ENCODE assay signal across 8 cellular contexts in the genomic region with DNA sequence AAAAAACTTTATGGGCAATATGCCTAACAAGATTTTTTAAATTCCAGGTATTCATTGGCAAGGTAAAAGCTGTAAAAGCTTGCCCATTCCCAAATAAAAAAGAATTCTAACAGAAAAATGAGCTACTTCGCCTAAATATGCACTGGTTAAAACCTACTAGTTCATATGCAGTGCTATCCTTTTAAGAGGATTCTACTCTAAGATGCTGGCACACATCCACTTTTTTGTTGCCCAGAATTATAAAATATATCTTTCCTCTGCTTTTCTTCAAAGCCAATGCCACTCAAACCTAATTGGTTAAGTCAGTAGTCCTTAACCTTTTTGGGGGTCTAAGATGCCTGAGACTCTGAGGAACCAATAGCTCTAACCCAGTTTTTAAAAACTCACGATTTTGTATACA. TPM values are rescaled to one million over a fixed set of nuclear protein-coding genes. Genes with fewer than 3 reads are reported as not detected.
A peak's percentile ranks its signal among the peaks of the same experiment; 100 is the strongest.
DNase-seq lines count a peak whose midpoint lies in the region; ATAC-seq and TF ChIP-seq lines count a peak whose summit lies in the region.

No MANE protein-coding gene starts in this region.

- TF ChIP-seq CTCF in WERI-Rb-1 (IDR thresholded peaks at IDR 0.05; ENCODE audit: low read depth, low read length) (no peak), glutamatergic neuron (IDR thresholded peaks at IDR 0.05; ENCODE audit: partially characterized antibody, unreplicated experiment) (no peak)

- DNase-seq in T-helper 2 cell treated with Interferon-gamma antibody and Interleukin-4, amounts not matched to agents 5 μg/mL and 100 μg/mL, for 36 hours (ENCODE audit: low spot score): no peak
- DNase-seq in T-helper 2 cell: no peak
- no peak for DNase-seq in WERI-Rb-1
- no peak for DNase-seq in glutamatergic neuron
- no peak for DNase-seq in stimulated activated naive CD8-positive, alpha-beta T cell treated with anti-CD3 and anti-CD28 coated beads, Interleukin-15, amount 100 ng/mL, for 72 hours
- DNase-seq in cerebellum (ENCODE audit: low spot score): no peak
- DNase-seq in caudate nucleus (lab: John Stamatoyannopoulos, UW): no peak

- no peaks in the 10 kb centered on the region for H3K9me3 ChIP-seq in WERI-Rb-1 (ENCODE audit: severe bottlenecking)

- H3K4me1 Mint-ChIP-seq in T-helper 2 cell treated with Interferon-gamma antibody and Interleukin-4, amounts not matched to agents 5 μg/mL and 100 μg/mL, for 36 hours (ENCODE audit: low read depth): peaks cover 42% of the 10 kb centered on the region
- H3K4me1 Mint-ChIP-seq in glutamatergic neuron (ENCODE audit: low read depth, unreplicated experiment): peaks cover 22% of the 10 kb centered on the region
- peaks cover 47% of the 10 kb centered on the region for H3K4me1 Mint-ChIP-seq in stimulated activated naive CD8-positive, alpha-beta T cell treated with anti-CD3 and anti-CD28 coated beads, Interleukin-15, amount 100 ng/mL, for 72 hours

- no peak overlapping the region for H3K27ac ChIP-seq in WERI-Rb-1
- H3K27ac ChIP-seq in caudate nucleus (ENCODE audit: low read depth, low read length): no peak overlapping the region

- H3K27me3 ChIP-seq in WERI-Rb-1 (ENCODE audit: insufficient read depth, low read depth, severe bottlenecking): no peaks in the 10 kb centered on the region

- peaks cover 46% of the 10 kb centered on the region for H3K36me3 ChIP-seq in WERI-Rb-1

- peak overlapping the region; percentile 98 for H3K27ac Mint-ChIP-seq in T-helper 2 cell treated with Interferon-gamma antibody and Interleukin-4, amounts not matched to agents 5 μg/mL and 100 μg/mL, for 36 hours
- no peak overlapping the region for H3K27ac Mint-ChIP-seq in glutamatergic neuron (ENCODE audit: unreplicated experiment)
- H3K27ac Mint-ChIP-seq in stimulated activated naive CD8-positive, alpha-beta T cell treated with anti-CD3 and anti-CD28 coated beads, Interleukin-15, amount 100 ng/mL, for 72 hours: peak overlapping the region; percentile 85 to 97

- no peaks in the 10 kb centered on the region for H3K9me3 Mint-ChIP-seq in T-helper 2 cell treated with Interferon-gamma antibody and Interleukin-4, amounts not matched to agents 5 μg/mL and 100 μg/mL, for 36 hours
- H3K9me3 Mint-ChIP-seq in glutamatergic neuron (ENCODE audit: unreplicated experiment): peaks cover 16% of the 10 kb centered on the region
- H3K9me3 Mint-ChIP-seq in stimulated activated naive CD8-positive, alpha-beta T cell treated with anti-CD3 and anti-CD28 coated beads, Interleukin-15, amount 100 ng/mL, for 72 hours: no peaks in the 10 kb centered on the region

- H3K4me3 Mint-ChIP-seq in T-helper 2 cell treated with Interferon-gamma antibody and Interleukin-4, amounts not matched to agents 5 μg/mL and 100 μg/mL, for 36 hours: peak overlapping the region; percentile 95
- H3K4me3 Mint-ChIP-seq in glutamatergic neuron (ENCODE audit: unreplicated experiment): peak overlapping the region; percentile 94
- H3K4me3 Mint-ChIP-seq in stimulated activated naive CD8-positive, alpha-beta T cell treated with anti-CD3 and anti-CD28 coated beads, Interleukin-15, amount 100 ng/mL, for 72 hours: peak overlapping the region; percentile 92 to 95

- peaks cover 25% of the 10 kb centered on the region for H3K36me3 Mint-ChIP-seq in T-helper 2 cell treated with Interferon-gamma antibody and Interleukin-4, amounts not matched to agents 5 μg/mL and 100 μg/mL, for 36 hours (ENCODE audit: low read depth)
- H3K36me3 Mint-ChIP-seq in glutamatergic neuron (ENCODE audit: unreplicated experiment): no peaks in the 10 kb centered on the region

- no peak for ATAC-seq in stimulated activated naive CD8-positive, alpha-beta T cell treated with anti-CD3 and anti-CD28 coated beads, Interleukin-15, amount 100 ng/mL, for 72 hours
- ATAC-seq in HG02981 (IDR thresholded peaks at IDR 0.05; ENCODE audit: unreplicated experiment): no peak

- peak overlapping the region; percentile 99 for H3K4me3 ChIP-seq in WERI-Rb-1 (ENCODE audit: low read depth, low read length)

- peaks cover 6% of the 10 kb centered on the region for H3K27me3 Mint-ChIP-seq in T-helper 2 cell treated with Interferon-gamma antibody and Interleukin-4, amounts not matched to agents 5 μg/mL and 100 μg/mL, for 36 hours (ENCODE audit: low read depth)
- H3K27me3 Mint-ChIP-seq in glutamatergic neuron (ENCODE audit: unreplicated experiment): peaks cover 12% of the 10 kb centered on the region
- H3K27me3 Mint-ChIP-seq in stimulated activated naive CD8-positive, alpha-beta T cell treated with anti-CD3 and anti-CD28 coated beads, Interleukin-15, amount 100 ng/mL, for 72 hours: no peaks in the 10 kb centered on the region

RNA-seq across cellular contexts. Expression of a gene that starts 3.2 kb away (rescaled TPM):
- total RNA-seq in glutamatergic neuron (ENCODE audit: unreplicated experiment) (103 TPM), cerebellum (490 TPM)
